2 cellular contexts compared by ENCODE assay signal in the genomic region with DNA sequence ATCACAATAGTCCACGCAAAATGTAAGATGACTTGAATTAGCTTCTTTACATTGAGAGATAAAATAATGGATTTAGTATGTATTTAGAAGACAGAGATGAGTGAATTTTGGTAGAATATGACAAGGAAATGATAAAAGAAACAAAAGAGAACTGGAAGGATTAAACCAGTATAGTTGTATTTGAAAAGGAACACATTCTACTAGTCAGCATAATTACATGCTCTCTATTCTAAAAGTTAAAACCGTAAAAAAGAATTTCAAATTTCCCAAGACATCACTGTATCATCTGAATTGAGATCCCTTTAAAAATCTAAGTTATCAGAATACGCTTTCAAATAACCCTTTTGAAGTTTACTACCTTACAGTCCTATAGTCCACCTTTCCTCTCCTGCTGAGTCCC.
TF ChIP-seq lines count a peak whose summit lies in the region.

No MANE protein-coding gene starts in this region.

TF ChIP-seq in A549, 52 proteins besides CTCF, POLR2A, EP300 and RAD21:
- TF ChIP-seq CBX8 (IDR thresholded peaks at IDR 0.05), result no peak
- TF ChIP-seq HEYL (CRISPR knock-in tag; IDR thresholded peaks at IDR 0.05), result no peak
- peak; percentile 42 for TF ChIP-seq MAFK (IDR thresholded peaks at IDR 0.05; ENCODE audit: partially characterized antibody)
- no peak for TF ChIP-seq RFX5 (IDR thresholded peaks at IDR 0.05)
- no peak for TF ChIP-seq MYC (IDR thresholded peaks at IDR 0.05; ENCODE audit: borderline replicate concordance, low read length)

TF ChIP-seq in K562, 482 proteins besides CTCF, POLR2A, EP300 and RAD21:
- TF ChIP-seq ZNF316 (IDR thresholded peaks at IDR 0.05) (peak; percentile 64), CC2D1A (IDR thresholded peaks at IDR 0.05) (no peak), CHD1 (IDR thresholded peaks at IDR 0.05; ENCODE audit: low read length) (no peak)
